ENCODE assay signal across 16 cellular contexts in genomic region chr21:28207776-28208175, GRCh38.
DNase-seq lines count a peak whose midpoint lies in the region; ATAC-seq and TF ChIP-seq lines count a peak whose summit lies in the region.
"Had no signal": no experiment of that assay in that cellular context is flagged by ENCODE, and none has a peak within 500 bp of the region (broad histone marks: within the 10 kb centered on the region; RNA-seq: fewer than 3 reads in every experiment).

No MANE protein-coding gene starts in this region.

- WGBS in hepatocyte (ENCODE audit: low lambda C conversion rate, missing lambda C conversion rate), result 24% methylated on average over 5 of the region's 5 CpGs

- H3K4me2 ChIP-seq in hepatocyte (peak overlapping the region; percentile 38), GM23338 (no peak overlapping the region)

- H2AFZ ChIP-seq in hepatocyte (peak overlapping the region; percentile 6), GM23338 (no peak overlapping the region)

- TF ChIP-seq CTCF in HFF-Myc (IDR thresholded peaks at IDR 0.05; ENCODE audit: low read depth, low read length, missing control alignments), result no peak
- TF ChIP-seq CTCF in hepatocyte (IDR thresholded peaks at IDR 0.05; ENCODE audit: poor library complexity), result no peak
- TF ChIP-seq CTCF in endothelial cell (IDR thresholded peaks at IDR 0.05; ENCODE audit: unreplicated experiment), result no peak
- no peak for TF ChIP-seq CTCF in chondrocyte (IDR thresholded peaks at IDR 0.05)
- no peak for TF ChIP-seq CTCF in GM23338 (conservative IDR thresholded peaks at IDR 0.05; ENCODE audit: low read depth in 2 of 2)

- H3K4me1 Mint-ChIP-seq in endothelial cell (ENCODE audit: unreplicated experiment), result peaks cover 4% of the 10 kb centered on the region
- peaks cover 6% of the 10 kb centered on the region for H3K4me1 Mint-ChIP-seq in chondrocyte (ENCODE audit: low read depth)
- H3K4me1 Mint-ChIP-seq in natural killer cell treated with Interleukin-12 subunit alpha and Interleukin-12 subunit beta and Interleukin-15 and Interleukin-18, amount 100 ng/mL, for 72 hours (ENCODE audit: low read depth in 2 of 2), result no peaks in the 10 kb centered on the region
- peaks cover 3% of the 10 kb centered on the region; the same call in 1 of the 3 replicates for H3K4me1 Mint-ChIP-seq in GM23338
- H3K4me1 Mint-ChIP-seq: activated B cell treated with CpG ODN at 0.5 μM for 24 hours, endodermal cell had no signal

- DNase-seq in AG08395 (ENCODE audit: low spot score) (peak; percentile 78), HFF-Myc (ENCODE audit: extremely low read depth, low read depth) (peak; percentile 85), amniotic epithelial cell (ENCODE audit: low read depth) (peak; percentile 33), hepatocyte (ENCODE audit: low spot score) (no peak), endothelial cell (ENCODE audit: low spot score) (no peak), chondrocyte (ENCODE audit: low spot score) (no peak), GM23338 (ENCODE audit: low spot score) (no peak)
- DNase-seq in natural killer cell treated with Interleukin-12 subunit alpha and Interleukin-12 subunit beta and Interleukin-15 and Interleukin-18, amount 100 ng/mL, for 72 hours (ENCODE audit: low spot score), result no peak
- DNase-seq: activated B cell treated with CpG ODN at 0.5 μM for 24 hours; activated CD8-positive, alpha-beta memory T cell treated with anti-CD3 and anti-CD28 coated beads, Interleukin-2, amount 50 U/mL, for 4 hours; endodermal cell; mammary epithelial cell; NCI-H2029; NK-92 treated with Interleukin-12 subunit alpha and Interleukin-12 subunit beta, amount 100 ng/mL, for 24 hours; pancreas had no signal

- H3F3A ChIP-seq in GM23338 (replicated peaks; ENCODE audit: low read depth), result no peaks in the 10 kb centered on the region

- H3K4me3 Mint-ChIP-seq in endothelial cell (ENCODE audit: unreplicated experiment), result no peak overlapping the region
- H3K4me3 Mint-ChIP-seq in chondrocyte (ENCODE audit: unreplicated experiment), result no peak overlapping the region
- H3K4me3 Mint-ChIP-seq in natural killer cell treated with Interleukin-12 subunit alpha and Interleukin-12 subunit beta and Interleukin-15 and Interleukin-18, amount 100 ng/mL, for 72 hours, result no peak overlapping the region
- H3K4me3 Mint-ChIP-seq in GM23338, result no peak overlapping the region
- H3K4me3 Mint-ChIP-seq: activated B cell treated with CpG ODN at 0.5 μM for 24 hours, endodermal cell had no signal

- no peaks in the 10 kb centered on the region for H3K36me3 ChIP-seq in hepatocyte (replicated peaks; ENCODE audit: insufficient read depth, low read depth)
- H3K36me3 ChIP-seq in GM23338 (ENCODE audit: insufficient read depth), result no peaks in the 10 kb centered on the region
- H3K36me3 ChIP-seq: BLaER1 treated with 17β-estradiol and CSF1 and Interleukin-3, amounts not matched to agents 10 nM and 100 nM; pancreas had no signal

- no peaks in the 10 kb centered on the region for H3K9me3 ChIP-seq in hepatocyte (ENCODE audit: low read depth)
- H3K9me3 ChIP-seq: BLaER1 treated with 17β-estradiol and CSF1 and Interleukin-3, amounts not matched to agents 10 nM and 100 nM; pancreas had no signal

- H3K27ac Mint-ChIP-seq in endothelial cell (ENCODE audit: unreplicated experiment), result no peak overlapping the region
- no peak overlapping the region for H3K27ac Mint-ChIP-seq in chondrocyte (ENCODE audit: unreplicated experiment)
- H3K27ac Mint-ChIP-seq in natural killer cell treated with Interleukin-12 subunit alpha and Interleukin-12 subunit beta and Interleukin-15 and Interleukin-18, amount 100 ng/mL, for 72 hours, result no peak overlapping the region
- H3K27ac Mint-ChIP-seq in GM23338, result no peak overlapping the region
- H3K27ac Mint-ChIP-seq: activated B cell treated with CpG ODN at 0.5 μM for 24 hours, endodermal cell had no signal

- H3K9me2 ChIP-seq in hepatocyte (replicated peaks; ENCODE audit: insufficient read depth) (no peaks in the 10 kb centered on the region), GM23338 (ENCODE audit: insufficient read depth) (no peaks in the 10 kb centered on the region; the same call in 1 of the 2 replicates)

- H3K36me3 Mint-ChIP-seq in endothelial cell (ENCODE audit: low read depth, unreplicated experiment) (no peaks in the 10 kb centered on the region), chondrocyte (ENCODE audit: low read depth) (peaks cover 1% of the 10 kb centered on the region), GM23338 (ENCODE audit: low read depth) (no peaks in the 10 kb centered on the region)
- no peaks in the 10 kb centered on the region for H3K36me3 Mint-ChIP-seq in natural killer cell treated with Interleukin-12 subunit alpha and Interleukin-12 subunit beta and Interleukin-15 and Interleukin-18, amount 100 ng/mL, for 72 hours

- no peak for ATAC-seq in natural killer cell treated with Interleukin-12 subunit alpha and Interleukin-12 subunit beta and Interleukin-15 and Interleukin-18, amount 100 ng/mL, for 72 hours
- ATAC-seq in GM23338, result no peak

- H3K4me1 ChIP-seq in hepatocyte (ENCODE audit: insufficient read depth) (peaks cover 12% of the 10 kb centered on the region), GM23338 (ENCODE audit: insufficient read depth) (no peaks in the 10 kb centered on the region; the same call in 1 of the 2 replicates)

- no peaks in the 10 kb centered on the region for H3K27me3 ChIP-seq in hepatocyte
- no peaks in the 10 kb centered on the region for H3K27me3 ChIP-seq in GM23338 (ENCODE audit: insufficient read depth)
- H3K27me3 ChIP-seq: BLaER1 treated with 17β-estradiol and CSF1 and Interleukin-3, amounts not matched to agents 10 nM and 100 nM; pancreas had no signal

- no peaks in the 10 kb centered on the region for H3K79me2 ChIP-seq in hepatocyte
- H3K79me2 ChIP-seq in GM23338 (replicated peaks; ENCODE audit: insufficient read depth), result no peaks in the 10 kb centered on the region

- peak overlapping the region; percentile 73 for H3K27ac ChIP-seq in hepatocyte
- no peak overlapping the region for H3K27ac ChIP-seq in GM23338 (ENCODE audit: low read depth)
- H3K27ac ChIP-seq: BLaER1 treated with 17β-estradiol and CSF1 and Interleukin-3, amounts not matched to agents 10 nM and 100 nM; pancreas had no signal

- no peak overlapping the region for H3K4me3 ChIP-seq in HFF-Myc (replicated peaks; ENCODE audit: low read depth, low read length)
- H3K4me3 ChIP-seq in hepatocyte, result no peak overlapping the region
- no peak overlapping the region for H3K4me3 ChIP-seq in GM23338
- H3K4me3 ChIP-seq: BLaER1 treated with 17β-estradiol and CSF1 and Interleukin-3, amounts not matched to agents 10 nM and 100 nM; pancreas had no signal

- H4K20me1 ChIP-seq in hepatocyte (ENCODE audit: insufficient read depth, poor library complexity, severe bottlenecking), result no peaks in the 10 kb centered on the region
- no peaks in the 10 kb centered on the region for H4K20me1 ChIP-seq in GM23338 (replicated peaks; ENCODE audit: insufficient read depth)
- H4K20me1 ChIP-seq: BLaER1 treated with 17β-estradiol and CSF1 and Interleukin-3, amounts not matched to agents 10 nM and 100 nM had no signal

- H3K27me3 Mint-ChIP-seq in endothelial cell (ENCODE audit: unreplicated experiment) (peaks cover 3% of the 10 kb centered on the region), chondrocyte (ENCODE audit: low read depth) (no peaks in the 10 kb centered on the region), GM23338 (ENCODE audit: insufficient read depth, low read depth, poor library complexity) (no peaks in the 10 kb centered on the region)
- no peaks in the 10 kb centered on the region for H3K27me3 Mint-ChIP-seq in natural killer cell treated with Interleukin-12 subunit alpha and Interleukin-12 subunit beta and Interleukin-15 and Interleukin-18, amount 100 ng/mL, for 72 hours
- H3K27me3 Mint-ChIP-seq: activated B cell treated with CpG ODN at 0.5 μM for 24 hours had no signal

- H3K9me3 Mint-ChIP-seq in endothelial cell (ENCODE audit: unreplicated experiment) (no peaks in the 10 kb centered on the region), chondrocyte (ENCODE audit: low read depth) (peaks cover 4% of the 10 kb centered on the region), GM23338 (no peaks in the 10 kb centered on the region)
- no peaks in the 10 kb centered on the region for H3K9me3 Mint-ChIP-seq in natural killer cell treated with Interleukin-12 subunit alpha and Interleukin-12 subunit beta and Interleukin-15 and Interleukin-18, amount 100 ng/mL, for 72 hours

TF ChIP-seq in GM23338, 12 proteins besides CTCF, POLR2A, EP300 and RAD21 (continues in another document):
- TF ChIP-seq STAT1 (IDR thresholded peaks at IDR 0.05; ENCODE audit: unreplicated experiment), result no peak
- TF ChIP-seq NANOG (IDR thresholded peaks at IDR 0.05; ENCODE audit: borderline replicate concordance), result no peak
- no peak for TF ChIP-seq ETS1 (IDR thresholded peaks at IDR 0.05)
- TF ChIP-seq JUNB (IDR thresholded peaks at IDR 0.05; ENCODE audit: unreplicated experiment), result no peak
- TF ChIP-seq EZH2 (IDR thresholded peaks at IDR 0.05; ENCODE audit: low read depth, unreplicated experiment), result no peak
- no peak for TF ChIP-seq CREB1 (CRISPR knock-in tag; IDR thresholded peaks at IDR 0.05; ENCODE audit: low read depth)
- TF ChIP-seq ZNF114 (CRISPR knock-in tag; IDR thresholded peaks at IDR 0.05), result no peak
- no peak for TF ChIP-seq ZNF331 (CRISPR knock-in tag; IDR thresholded peaks at IDR 0.05; ENCODE audit: low read depth)
- no peak for TF ChIP-seq EZH2phosphoT487 (IDR thresholded peaks at IDR 0.05; ENCODE audit: unreplicated experiment)
- no peak for TF ChIP-seq POLR2AphosphoS5 (IDR thresholded peaks at IDR 0.05; ENCODE audit: low read depth)

Comparison
In these comparisons a context has a peak if more than half of its experiments do, and no peak if none do; other contexts are left out.
1. DNase-seq: peak in AG08395 (single experiment), HFF-Myc (single experiment) and amniotic epithelial cell (single experiment); none in hepatocyte (single experiment), endothelial cell (single experiment), chondrocyte (single experiment), natural killer cell treated with Interleukin-12 subunit alpha and Interleukin-12 subunit beta and Interleukin-15 and Interleukin-18, amount 100 ng/mL, for 72 hours (single experiment) and GM23338 (single experiment).